Comparison of ENCODE assay signal across 1 cellular context in genomic region chr3:142027295-142027694, GRCh38.
TF ChIP-seq lines count a peak whose summit lies in the region.

No MANE protein-coding gene starts in this region.

TF ChIP-seq in K562, 482 proteins besides CTCF, POLR2A, EP300 and RAD21 (continued from another document):
- TF ChIP-seq CBX5 (IDR thresholded peaks at IDR 0.05; ENCODE audit: borderline replicate concordance, low read depth) (no peak), SMC3 (conservative IDR thresholded peaks at IDR 0.05; ENCODE audit: insufficient read depth, low read depth, low read length) (no peak), MLLT1 (IDR thresholded peaks at IDR 0.05) (peak in 1 of 2 experiments; percentile 59; a peak in 3 of 4 replicates), MAFG (tag; conservative IDR thresholded peaks at IDR 0.05) (no peak), ZFP91 (CRISPR knock-in tag; IDR thresholded peaks at IDR 0.05) (no peak), EP400 (IDR thresholded peaks at IDR 0.05) (peak; percentile 36; the same call in 1 of the 2 replicates), PHF20 (IDR thresholded peaks at IDR 0.05; ENCODE audit: partially characterized antibody) (no peak), GTF2B (IDR thresholded peaks at IDR 0.05; ENCODE audit: extremely low read depth, insufficient read length) (no peak), MTF1 (CRISPR knock-in tag; IDR thresholded peaks at IDR 0.05; ENCODE audit: borderline replicate concordance) (no peak), ZNF444 (CRISPR knock-in tag; IDR thresholded peaks at IDR 0.05) (peak; percentile 84), RAD51 (IDR thresholded peaks at IDR 0.05; ENCODE audit: borderline replicate concordance, low read depth) (no peak), TAF9B (IDR thresholded peaks at IDR 0.05; ENCODE audit: partially characterized antibody) (peak; percentile 26), MAZ (CRISPR knock-in tag; conservative IDR thresholded peaks at IDR 0.05 in 1 of 2, IDR thresholded peaks at IDR 0.05 in 1 of 2) (no peak), ARID2 (IDR thresholded peaks at IDR 0.05) (no peak), MEIS2 (IDR thresholded peaks at IDR 0.05; ENCODE audit: partially characterized antibody) (no peak), THRA (IDR thresholded peaks at IDR 0.05) (0 out of 2 replicates have a peak, but pooled peaks have one; percentile 18), ZHX1 (conservative IDR thresholded peaks at IDR 0.05; ENCODE audit: low read length) (no peak), HDAC8 (tag; IDR thresholded peaks at IDR 0.05) (no peak), TOE1 (IDR thresholded peaks at IDR 0.05; ENCODE audit: borderline replicate concordance) (no peak), TOE1 (CRISPR knock-in tag; IDR thresholded peaks at IDR 0.05; ENCODE audit: borderline replicate concordance, low read depth) (no peak), XRCC4 (IDR thresholded peaks at IDR 0.05; ENCODE audit: extremely low read depth, insufficient read depth, insufficient read length) (no peak), EGR1 (conservative IDR thresholded peaks at IDR 0.05) (peak; percentile 27), ZNF436 (CRISPR knock-in tag; IDR thresholded peaks at IDR 0.05) (no peak), ELK3 (CRISPR knock-in tag; IDR thresholded peaks at IDR 0.05) (no peak), POLR2B (IDR thresholded peaks at IDR 0.05; ENCODE audit: low read depth, partially characterized antibody) (no peak), ELF2 (CRISPR knock-in tag; IDR thresholded peaks at IDR 0.05) (no peak), ZNF696 (CRISPR knock-in tag; conservative IDR thresholded peaks at IDR 0.05) (no peak), ZKSCAN1 (IDR thresholded peaks at IDR 0.05; ENCODE audit: low read depth, low read length) (no peak)
TF ChIP-seq in K562: peak in this region for 7.
